Comparison of ENCODE assay signal across 14 cellular contexts in genomic region chr6:129642322-129642721, GRCh38.
DNase-seq lines count a peak whose midpoint lies in the region; ATAC-seq and TF ChIP-seq lines count a peak whose summit lies in the region.
"Had no signal": no experiment of that assay in that cellular context is flagged by ENCODE, and none has a peak within 500 bp of the region (broad histone marks: within the 10 kb centered on the region; RNA-seq: fewer than 3 reads in every experiment).

No MANE protein-coding gene starts in this region.

- no peak for TF ChIP-seq POLR2A in IMR-90 (IDR thresholded peaks at IDR 0.05; ENCODE audit: low read depth, low read length)
- no peak for TF ChIP-seq POLR2A in adrenal gland (IDR thresholded peaks at IDR 0.05)

- H2AFZ ChIP-seq in SK-N-SH (ENCODE audit: low read depth) (no peak overlapping the region), IMR-90 (replicated peaks; ENCODE audit: low read length, poor library complexity) (no peak overlapping the region), smooth muscle cell (ENCODE audit: low read depth) (no peak overlapping the region)

- in situ Hi-C loops in IMR-90 (cut with MboI; ENCODE audit: low sequenced_read_pairs), result no loop called here

- peak overlapping the region; percentile 34 for H2BK5ac ChIP-seq in IMR-90 (ENCODE audit: low read depth, low read length, poor library complexity, severe bottlenecking)

- peaks cover 22 to 44% of the 10 kb centered on the region in 2 experiments; a peak in 3 of 4 replicates for H3K79me1 ChIP-seq in IMR-90 (ENCODE audit: low read depth in 1 of 2, low read length in 2 of 2)

- no peaks in the 10 kb centered on the region for H3K9me3 ChIP-seq in SK-N-SH
- H3K9me3 ChIP-seq in IMR-90 (ENCODE audit: control insufficient read depth, insufficient read depth, low read length), result no peaks in the 10 kb centered on the region
- H3K9me3 ChIP-seq in smooth muscle cell (replicated peaks; ENCODE audit: low read depth), result no peaks in the 10 kb centered on the region
- no peaks in the 10 kb centered on the region for H3K9me3 ChIP-seq in adrenal gland (replicated peaks in 1 of 3)
- H3K9me3 ChIP-seq in CD4-positive, alpha-beta T cell (ENCODE audit: control insufficient read depth, low read length), result no peaks in the 10 kb centered on the region
- H3K9me3 ChIP-seq: BLaER1 had no signal

- DNase-seq in SK-N-SH (no peak), IMR-90 (no peak), foreskin keratinocyte (no peak), smooth muscle cell (lab: John Stamatoyannopoulos, UW; ENCODE audit: unreplicated experiment) (no peak), adrenal gland (no peak), OCI-M2 (lab: John Stamatoyannopoulos, UW; ENCODE audit: unreplicated experiment) (no peak)
- no peak for DNase-seq in CD4-positive, alpha-beta T cell
- DNase-seq: AML-193, DMS79 had no signal

- no peak overlapping the region for H3K23ac ChIP-seq in IMR-90 (ENCODE audit: low read depth, low read length)

- H3K18ac ChIP-seq in IMR-90 (ENCODE audit: low read depth, low read length), result peak overlapping the region; percentile 52; the same call in 1 of the 2 replicates

- dilution Hi-C loops in IMR-90 (cut with HindIII; ENCODE audit: low sequenced_read_pairs, unreplicated experiment), result no loop called here

- H3K79me2 ChIP-seq in SK-N-SH (ENCODE audit: insufficient read depth) (peaks cover 92% of the 10 kb centered on the region), smooth muscle cell (ENCODE audit: low read depth) (no peaks in the 10 kb centered on the region)

- 0 out of 2 replicates have a peak overlapping the region, but pooled peaks have one; percentile 30 for H3K14ac ChIP-seq in IMR-90 (replicated peaks; ENCODE audit: low read depth, low read length)

- H2BK120ac ChIP-seq in IMR-90 (ENCODE audit: low read depth, low read length), result no peak overlapping the region

- H3F3A ChIP-seq in SK-N-SH (replicated peaks; ENCODE audit: insufficient read depth) (peaks cover 74% of the 10 kb centered on the region), smooth muscle cell (ENCODE audit: low read depth) (peaks cover 7% of the 10 kb centered on the region)

- H3K27me3 ChIP-seq in SK-N-SH (ENCODE audit: insufficient read depth) (no peaks in the 10 kb centered on the region), IMR-90 (ENCODE audit: control insufficient read depth, insufficient read depth, low read length) (no peaks in the 10 kb centered on the region), foreskin keratinocyte (no peaks in the 10 kb centered on the region), smooth muscle cell (ENCODE audit: low read depth) (no peaks in the 10 kb centered on the region), adrenal gland (no peaks in the 10 kb centered on the region)
- no peaks in the 10 kb centered on the region for H3K27me3 ChIP-seq in CD4-positive, alpha-beta T cell (ENCODE audit: control insufficient read depth, insufficient read depth, low read length)
- H3K27me3 ChIP-seq: BLaER1 had no signal

- H3K36me3 Mint-ChIP-seq in CD4-positive, alpha-beta T cell (ENCODE audit: low read depth), result no peaks in the 10 kb centered on the region

- H3K4me1 ChIP-seq in SK-N-SH (ENCODE audit: control insufficient read depth in 1 of 2, insufficient read depth in 2 of 2, low read depth in 1 of 2, low read length in 1 of 2) (peaks cover 6 to 67% of the 10 kb centered on the region in 2 experiments), IMR-90 (ENCODE audit: control insufficient read depth, insufficient read depth, low read length) (peaks cover 28% of the 10 kb centered on the region), foreskin keratinocyte (peaks cover 29% of the 10 kb centered on the region), smooth muscle cell (ENCODE audit: low read depth) (peaks cover 10% of the 10 kb centered on the region), adrenal gland (replicated peaks in 1 of 2) (peaks cover 60 to 73% of the 10 kb centered on the region in 2 donors)
- H3K4me1 ChIP-seq: BLaER1 had no signal

- no peaks in the 10 kb centered on the region for H3K27me3 Mint-ChIP-seq in CD4-positive, alpha-beta T cell
- H3K27me3 Mint-ChIP-seq: IgD-negative memory B cell had no signal

- no peak overlapping the region for H2AK5ac ChIP-seq in IMR-90 (ENCODE audit: low read depth, low read length)

- CTCF ChIA-PET in SK-N-SH (lab: Yijun Ruan, JAX), result no interaction called here
- CTCF ChIA-PET in IMR-90 (lab: Yijun Ruan, JAX), result interaction anchor here (0.5 to 0.9 kb wide), 2 partner anchors 43 to 1986 kb away, joined by 3 read pairs; partner anchors contain the start of gene MED23
- CTCF ChIA-PET in CD4-positive, alpha-beta T cell (lab: Charles Lee), result interaction anchor here (1.4 kb wide), 1 partner anchor 88 kb away, joined by 3 read pairs; no protein-coding TSS in a partner anchor

- no peak overlapping the region for H3K27ac Mint-ChIP-seq in CD4-positive, alpha-beta T cell
- H3K27ac Mint-ChIP-seq: IgD-negative memory B cell had no signal

- peak overlapping the region; percentile 54 for H2BK20ac ChIP-seq in IMR-90 (ENCODE audit: low read depth, low read length)

- no peak for TF ChIP-seq EP300 in SK-N-SH (IDR thresholded peaks at IDR 0.05; ENCODE audit: borderline replicate concordance in 1 of 2, low read depth in 1 of 2, low read length in 1 of 2)

- H3K4ac ChIP-seq in IMR-90 (ENCODE audit: low read depth, low read length), result no peak overlapping the region

- H3K4me1 Mint-ChIP-seq in CD4-positive, alpha-beta T cell (ENCODE audit: low read depth), result no peaks in the 10 kb centered on the region
- H3K4me1 Mint-ChIP-seq: IgD-negative memory B cell had no signal

- H3K4me3 Mint-ChIP-seq in CD4-positive, alpha-beta T cell, result no peak overlapping the region
- H3K4me3 Mint-ChIP-seq: IgD-negative memory B cell had no signal

- ATAC-seq in SK-N-SH treated with all-trans-retinoic acid at 6 μM for 48 hours (no peak), IMR-90 (ENCODE audit: low read depth) (no peak), foreskin keratinocyte (no peak)
- ATAC-seq in CD4-positive, alpha-beta T cell (ENCODE audit: poor library complexity), result no peak
- ATAC-seq: GM12878 had no signal

- H3K9me1 ChIP-seq in IMR-90 (ENCODE audit: insufficient read depth, low read length), result peaks cover 3% of the 10 kb centered on the region; the same call in 1 of the 2 replicates

- H3K4me3 ChIP-seq in SK-N-SH (ENCODE audit: low read depth in 2 of 2, low read length in 1 of 2), result no peak overlapping the region
- H3K4me3 ChIP-seq in IMR-90 (ENCODE audit: insufficient read depth, low read depth, low read length), result no peak overlapping the region
- no peak overlapping the region for H3K4me3 ChIP-seq in smooth muscle cell
- H3K4me3 ChIP-seq in adrenal gland, result no peak overlapping the region
- H3K4me3 ChIP-seq: BLaER1, GM12878 had no signal

- H3K27ac ChIP-seq in SK-N-SH (ENCODE audit: low read depth in 2 of 2, low read length in 1 of 2) (peak overlapping the region; percentile 67 to 85; a peak in 3 of 4 replicates), IMR-90 (ENCODE audit: insufficient read depth, low read length) (no peak overlapping the region), foreskin keratinocyte (peak overlapping the region; percentile 16), smooth muscle cell (ENCODE audit: low read depth) (peak overlapping the region; percentile 66), adrenal gland (no peak overlapping the region)
- no peak overlapping the region for H3K27ac ChIP-seq in CD4-positive, alpha-beta T cell (ENCODE audit: low read depth, low read length)
- H3K27ac ChIP-seq: 22Rv1, BLaER1 had no signal

- H3K4me2 ChIP-seq in SK-N-SH, result no peak overlapping the region
- no peak overlapping the region for H3K4me2 ChIP-seq in IMR-90 (ENCODE audit: low read depth, low read length)
- H3K4me2 ChIP-seq in smooth muscle cell, result no peak overlapping the region
- H3K4me2 ChIP-seq: BLaER1 had no signal

- no peak overlapping the region for H2AK9ac ChIP-seq in IMR-90 (replicated peaks; ENCODE audit: low read depth, low read length, poor library complexity)

- no peak for TF ChIP-seq CTCF in SK-N-SH (IDR thresholded peaks at IDR 0.05)
- no peak for TF ChIP-seq CTCF in IMR-90 (conservative IDR thresholded peaks at IDR 0.05; ENCODE audit: low read depth, low read length)
- no peak for TF ChIP-seq CTCF in foreskin keratinocyte (conservative IDR thresholded peaks at IDR 0.05)
- TF ChIP-seq CTCF in smooth muscle cell (IDR thresholded peaks at IDR 0.05; ENCODE audit: borderline replicate concordance, insufficient read depth, poor library complexity, severe bottlenecking), result no peak
- TF ChIP-seq CTCF in adrenal gland (IDR thresholded peaks at IDR 0.05), result no peak
- TF ChIP-seq CTCF in CD4-positive, alpha-beta T cell (IDR thresholded peaks at IDR 0.05), result no peak

- no peak overlapping the region for H3K56ac ChIP-seq in IMR-90 (ENCODE audit: extremely low read depth, insufficient read depth, low read length)

- H3K9ac ChIP-seq in SK-N-SH (no peak overlapping the region), IMR-90 (ENCODE audit: low read depth, low read length) (no peak overlapping the region), smooth muscle cell (ENCODE audit: low read depth) (no peak overlapping the region)
- H3K9ac ChIP-seq: BLaER1 had no signal

- peak overlapping the region in 1 of 2 experiments; percentile 35; a peak in 2 of 4 replicates for H4K8ac ChIP-seq in IMR-90 (ENCODE audit: low read depth in 2 of 2, low read length in 2 of 2)

- POLR2A ChIA-PET in SK-N-SH (lab: Yijun Ruan, JAX), result no interaction called here
- POLR2A ChIA-PET in IMR-90 (lab: Charles Lee; ENCODE audit: unreplicated experiment), result no interaction called here
- POLR2A ChIA-PET in CD4-positive, alpha-beta T cell (lab: Charles Lee), result no interaction called here

- no peak overlapping the region for H4K5ac ChIP-seq in IMR-90 (ENCODE audit: low read depth, low read length)

- no peaks in the 10 kb centered on the region for H3K9me2 ChIP-seq in SK-N-SH

- H3K36me3 ChIP-seq in SK-N-SH (replicated peaks in 1 of 2; ENCODE audit: control insufficient read depth in 1 of 2, insufficient read depth in 2 of 2, low read length in 1 of 2) (peaks cover 6 to 40% of the 10 kb centered on the region in 2 experiments), IMR-90 (ENCODE audit: control insufficient read depth, insufficient read depth, low read length) (no peaks in the 10 kb centered on the region), smooth muscle cell (ENCODE audit: low read depth) (no peaks in the 10 kb centered on the region), adrenal gland (replicated peaks in 1 of 2) (no peaks in the 10 kb centered on the region)

- intact Hi-C loops in IMR-90 (cut with micrococcal nuclease), result no loop called here
- intact Hi-C loops in adrenal gland (cut with DNase I), result no loop called here
- intact Hi-C loops in CD4-positive, alpha-beta T cell (cut with DNase I, micrococcal nuclease), result no loop called here

- TF ChIP-seq RAD21 in SK-N-SH (IDR thresholded peaks at IDR 0.05; ENCODE audit: low read length) (no peak), IMR-90 (IDR thresholded peaks at IDR 0.05; ENCODE audit: low read length) (no peak)

- no peaks in the 10 kb centered on the region for H3K9me3 Mint-ChIP-seq in CD4-positive, alpha-beta T cell
- H3K9me3 Mint-ChIP-seq: IgD-negative memory B cell had no signal

- no TSS peak for BruUV-seq in IMR-90 (replicated peaks; lab: Mats Ljungman, UMichigan)

- H4K20me1 ChIP-seq in SK-N-SH (ENCODE audit: insufficient read depth) (no peaks in the 10 kb centered on the region), IMR-90 (ENCODE audit: insufficient read depth, low read length) (no peaks in the 10 kb centered on the region), smooth muscle cell (ENCODE audit: low read depth) (no peaks in the 10 kb centered on the region)
- H4K20me1 ChIP-seq: BLaER1 had no signal

- H4K91ac ChIP-seq in IMR-90 (ENCODE audit: insufficient read depth, low read depth, low read length), result no peak overlapping the region

- H2BK15ac ChIP-seq in IMR-90 (ENCODE audit: low read depth, low read length), result peak overlapping the region; percentile 38; the same call in 1 of the 3 replicates

Comparison
In these comparisons a context has a peak if more than half of its experiments do, and no peak if none do; other contexts are left out.
1. H3K27ac ChIP-seq: peak in SK-N-SH (2 of 2), foreskin keratinocyte (single experiment) and smooth muscle cell (single experiment); none in IMR-90 (single experiment), adrenal gland (0 of 5) and CD4-positive, alpha-beta T cell (single experiment).